ENCODE assay signal across 15 cellular contexts in the genomic region with DNA sequence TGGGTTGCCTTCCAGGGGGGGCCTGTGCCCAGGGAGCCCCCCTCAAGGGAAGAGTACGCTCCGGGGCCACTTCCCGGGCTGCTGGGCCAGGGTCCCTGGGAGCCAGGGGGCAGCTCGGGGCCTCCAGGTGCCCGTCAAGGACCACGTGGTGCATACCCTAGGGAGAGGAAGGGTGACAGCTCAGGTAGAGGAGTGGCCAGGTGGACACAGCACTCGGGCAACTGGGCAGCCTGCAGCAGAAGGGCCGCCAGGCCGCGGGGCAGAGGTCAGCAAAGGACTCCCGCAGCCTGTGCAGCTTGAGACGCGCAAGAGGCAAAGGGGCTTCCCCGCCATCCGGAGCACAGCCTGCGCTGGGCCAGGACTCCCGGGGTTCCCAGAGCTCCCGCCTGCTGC. TPM values are rescaled to one million over a fixed set of nuclear protein-coding genes. Genes with fewer than 3 reads are reported as not detected.
DNase-seq lines count a peak whose midpoint lies in the region; ATAC-seq and TF ChIP-seq lines count a peak whose summit lies in the region.
"Had no signal": no experiment of that assay in that cellular context is flagged by ENCODE, and none has a peak within 500 bp of the region (broad histone marks: within the 10 kb centered on the region; RNA-seq: fewer than 3 reads in every experiment).

No MANE protein-coding gene starts in this region.

- H3K4me2 ChIP-seq in BLaER1 treated with 17β-estradiol and CSF1 and Interleukin-3, amounts not matched to agents 10 nM and 100 nM, result peak overlapping the region in 9 of 11 experiments; percentile 54 to 94 (median 79); a peak in 19 of 22 replicates

- H3K4me3 ChIP-seq in BLaER1 treated with 17β-estradiol and CSF1 and Interleukin-3, amounts not matched to agents 10 nM and 100 nM, result no peak overlapping the region; a peak in 1 of 20 replicates
- no peak overlapping the region for H3K4me3 ChIP-seq in effector memory CD4-positive, alpha-beta T cell (ENCODE audit: insufficient read depth, low read depth, low read length, poor library complexity, severe bottlenecking)

- H3K9ac ChIP-seq in BLaER1 treated with 17β-estradiol and CSF1 and Interleukin-3, amounts not matched to agents 10 nM and 100 nM, result peak overlapping the region in 5 of 11 experiments; percentile 15 to 44 (median 24); a peak in 6 of 22 replicates

- no peak for TF ChIP-seq EP300 in Ishikawa (IDR thresholded peaks at IDR 0.05; ENCODE audit: borderline replicate concordance)

- H3K27ac ChIP-seq in BLaER1 treated with 17β-estradiol and CSF1 and Interleukin-3, amounts not matched to agents 10 nM and 100 nM, result peak overlapping the region in 3 of 11 experiments; percentile 3 to 49 (median 23); a peak in 4 of 22 replicates
- no peak overlapping the region for H3K27ac ChIP-seq in effector memory CD4-positive, alpha-beta T cell (ENCODE audit: insufficient read depth, low read length, poor library complexity, severe bottlenecking)
- H3K27ac ChIP-seq: 22Rv1 had no signal

- peaks cover 0 to 27% (median 7%) of the 10 kb centered on the region in 11 experiments; a peak in 10 of 22 replicates for H4K20me1 ChIP-seq in BLaER1 treated with 17β-estradiol and CSF1 and Interleukin-3, amounts not matched to agents 10 nM and 100 nM

- peaks cover 0 to 5% (median 0%) of the 10 kb centered on the region in 11 experiments; a peak in 2 of 22 replicates for H3K27me3 ChIP-seq in BLaER1 treated with 17β-estradiol and CSF1 and Interleukin-3, amounts not matched to agents 10 nM and 100 nM
- no peaks in the 10 kb centered on the region for H3K27me3 ChIP-seq in effector memory CD4-positive, alpha-beta T cell (replicated peaks; ENCODE audit: control insufficient read depth, insufficient read depth, low read length, poor library complexity, severe bottlenecking)

- TF ChIP-seq RAD21 in Ishikawa (IDR thresholded peaks at IDR 0.05; ENCODE audit: low read depth), result no peak

- peak; percentile 43 for DNase-seq in NCI-H2171 treated with DMSO at 0.1 percent for 48 hours (lab: John Stamatoyannopoulos, UW)
- no peak for DNase-seq in NCI-H2171 (lab: John Stamatoyannopoulos, UW)
- DNase-seq in left lobe of liver (ENCODE audit: low spot score), result no peak
- no peak for DNase-seq in stimulated activated CD4-positive, alpha-beta T cell treated with anti-CD3 and anti-CD28 coated beads, Interleukin-2, amount 100 ng/mL, for 24 hours
- DNase-seq in effector memory CD4-positive, alpha-beta T cell, result no peak
- DNase-seq: C1 segment of cervical spinal cord; Calu3; CD4-positive, alpha-beta T cell; DND-41; GDM1 had no signal

- peak; percentile 8 for ATAC-seq in left lobe of liver
- no peak for ATAC-seq in GM18870 (IDR thresholded peaks at IDR 0.05; ENCODE audit: unreplicated experiment)
- ATAC-seq: HCT116 had no signal

- H3K9me3 ChIP-seq in BLaER1 treated with 17β-estradiol and CSF1 and Interleukin-3, amounts not matched to agents 10 nM and 100 nM (replicated peaks in 1 of 11), result no peaks in the 10 kb centered on the region
- no peaks in the 10 kb centered on the region for H3K9me3 ChIP-seq in effector memory CD4-positive, alpha-beta T cell (ENCODE audit: control insufficient read depth, low read length)

- peaks cover 0 to 7% (median 0%) of the 10 kb centered on the region in 11 experiments; a peak in 3 of 22 replicates for H3K36me3 ChIP-seq in BLaER1 treated with 17β-estradiol and CSF1 and Interleukin-3, amounts not matched to agents 10 nM and 100 nM
- H3K36me3 ChIP-seq in effector memory CD4-positive, alpha-beta T cell (ENCODE audit: control insufficient read depth, insufficient read depth, low read length), result no peaks in the 10 kb centered on the region

- H3K4me1 ChIP-seq in BLaER1 treated with 17β-estradiol and CSF1 and Interleukin-3, amounts not matched to agents 10 nM and 100 nM, result peaks cover 29 to 89% (median 78%) of the 10 kb centered on the region in 10 experiments
- peaks cover 3% of the 10 kb centered on the region for H3K4me1 ChIP-seq in effector memory CD4-positive, alpha-beta T cell (ENCODE audit: control insufficient read depth, insufficient read depth, low read length, poor library complexity, severe bottlenecking)

TF ChIP-seq in Ishikawa, 13 proteins besides CTCF, POLR2A, EP300 and RAD21:
- TF ChIP-seq ZBTB7A (IDR thresholded peaks at IDR 0.05; ENCODE audit: low read depth), result peak; percentile 47; the same call in 1 of the 2 replicates
- TF ChIP-seq TCF12 (IDR thresholded peaks at IDR 0.05; ENCODE audit: low read depth), result no peak

RNA-seq across cellular contexts. Expression of a gene that starts 26.4 kb away (rescaled TPM):
- 13.2 TPM for total RNA-seq in left lobe of liver

RNA-seq across cellular contexts. Expression of a gene that starts 60.0 kb away (rescaled TPM):
- not detected for total RNA-seq in left lobe of liver
- total RNA-seq: CD4-positive, alpha-beta T cell had no signal
